ENCODE assay signal across 8 cellular contexts in genomic region chr19:15199652-15200574, GRCh38. TPM values are rescaled to one million over a fixed set of nuclear protein-coding genes. Genes with fewer than 3 reads are reported as not detected.
DNase-seq lines count a peak whose midpoint lies in the region; ATAC-seq and TF ChIP-seq lines count a peak whose summit lies in the region.

No MANE protein-coding gene starts in this region.

- H3K27ac ChIP-seq in heart left ventricle (peak overlapping the region; percentile 35 to 91 (median 69)), gastrocnemius medialis (peak overlapping the region; percentile 72 to 75 (median 73))

- peak overlapping the region; percentile 93 for H3K9ac ChIP-seq in ES-I3 (ENCODE audit: low read depth, low read length)

- H3K9me3 ChIP-seq in ES-I3 (ENCODE audit: control insufficient read depth, insufficient read depth, low read length) (no peaks in the 10 kb centered on the region), heart left ventricle (no peaks in the 10 kb centered on the region), gastrocnemius medialis (no peaks in the 10 kb centered on the region)

- TF ChIP-seq CTCF in heart left ventricle (IDR thresholded peaks at IDR 0.05) (no peak), gastrocnemius medialis (IDR thresholded peaks at IDR 0.05 in 4 of 5, conservative IDR thresholded peaks at IDR 0.05 in 1 of 5) (no peak), GM10248 (IDR thresholded peaks at IDR 0.05; ENCODE audit: control extremely low read depth, extremely low read depth, low read depth, missing control alignments) (no peak)

- WGBS in heart left ventricle, 4 donors: 1 to 15% (median 5%) methylated on average over 24 to 80 of the region's 83 CpGs

- CTCF ChIA-PET in GM10248 (lab: Yijun Ruan, JAX): interaction anchor here (1.1 to 1.5 kb wide), 2 partner anchors 9 to 38 kb away, joined by 3 read pairs; no protein-coding TSS in a partner anchor

- intact Hi-C loops in heart left ventricle (cut with DNase I) (loop anchor here in 2 of 10 donors (10.0 kb wide), 2 partner anchors 55 to 995 kb away; partner anchors contain the start of gene AP1M1 (in 1 of the 2)), gastrocnemius medialis (cut with DNase I; ENCODE audit: low total_unique reads) (no loop called here)

- ATAC-seq in SK-N-SH treated with all-trans-retinoic acid at 6 μM for 48 hours (no peak), heart left ventricle (peak in 1 of 4 donors; percentile 5), gastrocnemius medialis (no peak), HG02973 (IDR thresholded peaks at IDR 0.05; ENCODE audit: unreplicated experiment) (no peak), GM19324 (IDR thresholded peaks at IDR 0.05; ENCODE audit: low FRiP score, unreplicated experiment) (no peak)

- in situ Hi-C loops in gastrocnemius medialis (cut with MboI; ENCODE audit: low sequenced_read_pairs in 4 of 4): no loop called here

- POLR2A ChIA-PET in GM10248 (lab: Yijun Ruan, JAX): no interaction called here

- H3K4me3 ChIP-seq in heart left ventricle: peak overlapping the region; percentile 43 to 71 (median 58)
- peak overlapping the region; percentile 45 to 52 (median 48) for H3K4me3 ChIP-seq in gastrocnemius medialis

- H3K27me3 ChIP-seq in heart left ventricle (peaks cover 9 to 61% (median 36%) of the 10 kb centered on the region in 9 donors), gastrocnemius medialis (peaks cover 34 to 63% (median 61%) of the 10 kb centered on the region in 3 donors)

- TF ChIP-seq POLR2A in heart left ventricle (IDR thresholded peaks at IDR 0.05) (no peak), gastrocnemius medialis (IDR thresholded peaks at IDR 0.05) (no peak)

- DNase-seq in heart left ventricle (no peak), gastrocnemius medialis (no peak), cerebellum (ENCODE audit: low spot score) (no peak), GM10248 (ENCODE audit: extremely low spot score) (no peak)

- H3K4me1 ChIP-seq in ES-I3 (ENCODE audit: insufficient read depth, low read length): peaks cover 2% of the 10 kb centered on the region
- peaks cover 0 to 36% (median 13%) of the 10 kb centered on the region in 12 donors for H3K4me1 ChIP-seq in heart left ventricle
- peaks cover 0 to 13% of the 10 kb centered on the region in 2 donors for H3K4me1 ChIP-seq in gastrocnemius medialis

- H3K36me3 ChIP-seq in ES-I3 (ENCODE audit: insufficient read depth, low read length) (no peaks in the 10 kb centered on the region; the same call in 1 of the 2 replicates), heart left ventricle (peaks cover 0 to 5% (median 0%) of the 10 kb centered on the region in 9 donors), gastrocnemius medialis (no peaks in the 10 kb centered on the region)

TF ChIP-seq in SK-N-SH treated with all-trans-retinoic acid at 6 μM for 48 hours, 23 proteins besides CTCF, POLR2A, EP300 and RAD21:
- TF ChIP-seq ZNF8 (CRISPR knock-in tag; IDR thresholded peaks at IDR 0.05): no peak
- no peak for TF ChIP-seq RARB (CRISPR knock-in tag; IDR thresholded peaks at IDR 0.05)
- TF ChIP-seq PATZ1 (CRISPR knock-in tag; IDR thresholded peaks at IDR 0.05; ENCODE audit: borderline replicate concordance): peak; percentile 59; the same call in 1 of the 2 replicates
- TF ChIP-seq, protein P1, sequence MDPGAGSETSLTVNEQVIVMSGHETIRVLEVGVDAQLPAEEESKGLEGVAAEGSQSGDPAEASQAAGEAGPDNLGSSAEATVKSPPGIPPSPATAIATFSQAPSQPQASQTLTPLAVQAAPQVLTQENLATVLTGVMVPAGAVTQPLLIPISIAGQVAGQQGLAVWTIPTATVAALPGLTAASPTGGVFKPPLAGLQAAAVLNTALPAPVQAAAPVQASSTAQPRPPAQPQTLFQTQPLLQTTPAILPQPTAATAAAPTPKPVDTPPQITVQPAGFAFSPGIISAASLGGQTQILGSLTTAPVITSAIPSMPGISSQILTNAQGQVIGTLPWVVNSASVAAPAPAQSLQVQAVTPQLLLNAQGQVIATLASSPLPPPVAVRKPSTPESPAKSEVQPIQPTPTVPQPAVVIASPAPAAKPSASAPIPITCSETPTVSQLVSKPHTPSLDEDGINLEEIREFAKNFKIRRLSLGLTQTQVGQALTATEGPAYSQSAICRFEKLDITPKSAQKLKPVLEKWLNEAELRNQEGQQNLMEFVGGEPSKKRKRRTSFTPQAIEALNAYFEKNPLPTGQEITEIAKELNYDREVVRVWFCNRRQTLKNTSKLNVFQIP (CRISPR knock-in tag; IDR thresholded peaks at IDR 0.05; ENCODE audit: borderline replicate concordance, low read depth): no peak
- no peak for TF ChIP-seq ZNF565 (CRISPR knock-in tag; conservative IDR thresholded peaks at IDR 0.05; ENCODE audit: low read depth)
- no peak for TF ChIP-seq ZNF70 (CRISPR knock-in tag; IDR thresholded peaks at IDR 0.05)
- TF ChIP-seq TSHZ2 (CRISPR knock-in tag; IDR thresholded peaks at IDR 0.05): no peak

RNA-seq across cellular contexts. Expression of gene NOTCH3, which starts 0.9 kb away (rescaled TPM):
- total RNA-seq in heart left ventricle (10 to 100 TPM; 20.9 to 77.2 (median 35.2) TPM), gastrocnemius medialis (10 to 100 TPM in 3 of 4 donors, 1 to 10 TPM in 1; 6.4 to 53.3 (median 32.7) TPM), cerebellum (28.7 TPM)
- polyA plus RNA-seq in heart left ventricle: 10 to 100 TPM; 16.7 to 21.9 TPM

RNA-seq across cellular contexts. Expression of gene EPHX3, which starts 32.3 kb away (rescaled TPM):
- 1 to 10 TPM in 1 of 9 donors, under 1 TPM in 5, not detected in 3; 0.12 to 1.3 (median 0.14) TPM for total RNA-seq in heart left ventricle
- polyA plus RNA-seq in heart left ventricle: under 1 TPM; 0.11 to 0.21 TPM
- total RNA-seq in gastrocnemius medialis: not detected
- 0.18 TPM for total RNA-seq in cerebellum
